In genomic region chr15:96362001-96362758, GRCh38 we compare ENCODE assay signal across 2 cellular contexts.
TF ChIP-seq lines count a peak whose summit lies in the region.

No MANE protein-coding gene starts in this region.

TF ChIP-seq in HEK293T, 16 proteins besides CTCF, POLR2A, EP300 and RAD21:
- TF ChIP-seq FOXM1 (IDR thresholded peaks at IDR 0.05; ENCODE audit: borderline replicate concordance) (no peak), PKNOX1 (IDR thresholded peaks at IDR 0.05) (peak; percentile 75)

TF ChIP-seq in H1, 55 proteins besides CTCF, POLR2A, EP300 and RAD21:
- TF ChIP-seq RNF2 (IDR thresholded peaks at IDR 0.05; ENCODE audit: borderline replicate concordance, low read depth, low read length, missing control alignments, poor library complexity, severe bottlenecking), result peak; percentile 9
- TF ChIP-seq TAF7 (optimal IDR thresholded peaks at IDR 0.05; ENCODE audit: borderline replicate concordance, low read depth, low read length), result no peak
- peak; percentile 36 for TF ChIP-seq EZH2 (IDR thresholded peaks at IDR 0.05; ENCODE audit: low read depth, low read length, severe bottlenecking)
